8 cellular contexts compared by ENCODE assay signal in genomic region chr9:85715587-85715986, GRCh38. TPM values are rescaled to one million over a fixed set of nuclear protein-coding genes. Genes with fewer than 3 reads are reported as not detected.
DNase-seq lines count a peak whose midpoint lies in the region; ATAC-seq lines count a peak whose summit lies in the region.

No MANE protein-coding gene starts in this region.

- no peaks in the 10 kb centered on the region for H3K27me3 Mint-ChIP-seq in activated T-helper 17 cell treated with anti-CD3 and anti-CD28 coated beads, Interleukin-2, amount 50 U/mL, for 72 hours

- ATAC-seq in GM19328 (IDR thresholded peaks at IDR 0.05; ENCODE audit: unreplicated experiment) = peak; percentile 63
- peak; percentile 42 for ATAC-seq in HG03280 (IDR thresholded peaks at IDR 0.05; ENCODE audit: unreplicated experiment)
- peak; percentile 37 for ATAC-seq in activated T-helper 17 cell treated with anti-CD3 and anti-CD28 coated beads, Interleukin-2, amount 50 U/mL, for 72 hours (replicated peaks)

- DNase-seq in Ammon's horn (ENCODE audit: low spot score) (peak; percentile 24), NCI-H524 (lab: John Stamatoyannopoulos, UW) (no peak), DMS153 (lab: John Stamatoyannopoulos, UW) (no peak), SHP77 (lab: John Stamatoyannopoulos, UW) (no peak)
- DNase-seq in stimulated activated CD4-positive, alpha-beta T cell treated with anti-CD3 and anti-CD28 coated beads, Interleukin-12 subunit alpha, Interleukin-12 subunit beta, amount 100 ng/mL, for 4 hours = no peak

- peaks cover 18% of the 10 kb centered on the region for H3K4me1 Mint-ChIP-seq in activated T-helper 17 cell treated with anti-CD3 and anti-CD28 coated beads, Interleukin-2, amount 50 U/mL, for 72 hours

- H3K4me3 Mint-ChIP-seq in activated T-helper 17 cell treated with anti-CD3 and anti-CD28 coated beads, Interleukin-2, amount 50 U/mL, for 72 hours = no peak overlapping the region

- H3K36me3 Mint-ChIP-seq in activated T-helper 17 cell treated with anti-CD3 and anti-CD28 coated beads, Interleukin-2, amount 50 U/mL, for 72 hours (ENCODE audit: low read depth) = peaks cover 15% of the 10 kb centered on the region

- H3K27ac Mint-ChIP-seq in activated T-helper 17 cell treated with anti-CD3 and anti-CD28 coated beads, Interleukin-2, amount 50 U/mL, for 72 hours = peak overlapping the region; percentile 39

- peaks cover 2% of the 10 kb centered on the region for H3K9me3 Mint-ChIP-seq in activated T-helper 17 cell treated with anti-CD3 and anti-CD28 coated beads, Interleukin-2, amount 50 U/mL, for 72 hours

RNA-seq across cellular contexts. Expression of gene AGTPBP1, which starts 26.2 kb away (rescaled TPM):
- 10 to 100 TPM; 35.8 to 39.0 TPM for total RNA-seq in activated T-helper 17 cell treated with anti-CD3 and anti-CD28 coated beads, Interleukin-2, amount 50 U/mL, for 72 hours
